In the genomic region with DNA sequence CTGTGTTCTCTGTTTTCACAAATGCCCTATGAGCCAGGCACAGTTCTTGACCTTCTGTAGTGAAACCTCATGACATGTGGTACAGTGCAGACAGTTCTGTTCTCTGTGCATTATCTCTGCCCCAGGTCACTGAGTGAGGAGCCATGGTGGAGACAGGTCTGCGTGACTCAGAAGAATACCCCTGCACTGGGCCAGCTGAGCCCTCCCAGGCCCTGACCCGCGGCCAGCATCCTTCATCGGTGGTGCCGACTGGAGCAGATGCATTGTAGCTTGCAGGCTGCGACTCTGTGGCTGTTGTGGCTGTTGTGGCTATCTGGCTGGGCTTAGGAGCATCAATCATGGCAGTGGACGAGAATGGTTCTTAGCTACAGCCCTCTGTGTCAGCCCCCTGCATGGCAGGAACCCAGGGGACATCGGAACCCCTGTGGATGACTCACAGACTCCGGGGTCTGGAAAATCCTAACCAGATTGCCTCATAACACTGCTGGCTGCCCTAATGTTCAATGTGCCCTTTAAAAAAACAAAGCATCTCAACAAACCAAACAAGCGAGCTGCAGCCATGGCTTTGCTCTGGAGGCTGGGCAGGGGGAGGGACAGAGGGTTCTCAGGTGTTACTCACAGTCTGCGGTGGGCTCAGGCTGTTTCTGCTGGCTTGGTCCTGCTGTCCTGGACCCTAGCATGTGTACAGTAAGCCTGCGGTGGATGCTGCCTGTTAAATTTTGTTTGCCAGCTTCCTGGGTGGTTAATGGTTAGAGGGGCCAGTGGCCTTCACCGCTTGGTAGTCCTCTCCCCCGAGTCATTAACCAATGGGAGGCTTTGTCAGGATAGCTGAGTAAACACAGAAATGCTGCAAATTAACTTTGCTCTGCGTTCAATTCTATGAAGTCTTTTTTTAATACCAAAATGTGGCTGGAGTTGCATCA, we compare ENCODE assay signal across 14 cellular contexts. TPM values are rescaled to one million over a fixed set of nuclear protein-coding genes. Genes with fewer than 3 reads are reported as not detected.
DNase-seq lines count a peak whose midpoint lies in the region; ATAC-seq, FAIRE-seq and TF ChIP-seq lines count a peak whose summit lies in the region.
"Had no signal": no experiment of that assay in that cellular context is flagged by ENCODE, and none has a peak within 500 bp of the region (broad histone marks: within the 10 kb centered on the region; RNA-seq: fewer than 3 reads in every experiment).

A gene with protein sequence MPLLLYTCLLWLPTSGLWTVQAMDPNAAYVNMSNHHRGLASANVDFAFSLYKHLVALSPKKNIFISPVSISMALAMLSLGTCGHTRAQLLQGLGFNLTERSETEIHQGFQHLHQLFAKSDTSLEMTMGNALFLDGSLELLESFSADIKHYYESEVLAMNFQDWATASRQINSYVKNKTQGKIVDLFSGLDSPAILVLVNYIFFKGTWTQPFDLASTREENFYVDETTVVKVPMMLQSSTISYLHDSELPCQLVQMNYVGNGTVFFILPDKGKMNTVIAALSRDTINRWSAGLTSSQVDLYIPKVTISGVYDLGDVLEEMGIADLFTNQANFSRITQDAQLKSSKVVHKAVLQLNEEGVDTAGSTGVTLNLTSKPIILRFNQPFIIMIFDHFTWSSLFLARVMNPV (minus strand): TSS at position 689 of the 923 bp plus-strand sequence. CDS start 8,688 bp downstream, outside the sequence.

- TF ChIP-seq CTCF in right atrium auricular region (IDR thresholded peaks at IDR 0.05) (no peak), left ventricle myocardium inferior (IDR thresholded peaks at IDR 0.05; ENCODE audit: borderline replicate concordance) (no peak), bronchial epithelial cell (IDR thresholded peaks at IDR 0.05; ENCODE audit: insufficient read depth, low read length, severe bottlenecking) (no peak), left lung (IDR thresholded peaks at IDR 0.05) (no peak), vagina (IDR thresholded peaks at IDR 0.05) (no peak)
- TF ChIP-seq CTCF in CD4-positive, alpha-beta T cell (IDR thresholded peaks at IDR 0.05) = no peak

- H3K9me3 ChIP-seq in right atrium auricular region (peaks cover 0 to 5% of the 10 kb centered on the region in 2 donors), left ventricle myocardium inferior (replicated peaks) (peaks cover 15% of the 10 kb centered on the region), left lung (no peaks in the 10 kb centered on the region), vagina (no peaks in the 10 kb centered on the region)
- no peaks in the 10 kb centered on the region for H3K9me3 ChIP-seq in CD4-positive, alpha-beta T cell (ENCODE audit: control insufficient read depth, low read length)

- peaks cover under 1% of the 10 kb centered on the region for H3K9me3 Mint-ChIP-seq in CD4-positive, alpha-beta T cell
- H3K9me3 Mint-ChIP-seq: activated naive CD8-positive, alpha-beta T cell treated with anti-CD3 and anti-CD28 coated beads, Interleukin-2, amount 10 ng/mL, durations not matched to agents 7 days and 5 days had no signal

- ATAC-seq in left lung = peak; percentile 29
- ATAC-seq in CD4-positive, alpha-beta T cell (ENCODE audit: poor library complexity) = no peak
- ATAC-seq in GM21825 (IDR thresholded peaks at IDR 0.05; ENCODE audit: unreplicated experiment) = no peak
- ATAC-seq in HG02571 (IDR thresholded peaks at IDR 0.05; ENCODE audit: unreplicated experiment) = no peak

- H3K4me1 ChIP-seq in right atrium auricular region (no peaks in the 10 kb centered on the region), left ventricle myocardium inferior (no peaks in the 10 kb centered on the region), left lung (no peaks in the 10 kb centered on the region), vagina (no peaks in the 10 kb centered on the region)

- H3K4me3 ChIP-seq in right atrium auricular region = no peak within 1 kb of the TSS
- no peak within 1 kb of the TSS for H3K4me3 ChIP-seq in left ventricle myocardium inferior
- H3K4me3 ChIP-seq in bronchial epithelial cell (ENCODE audit: low read depth, low read length) = no peak within 1 kb of the TSS
- no peak within 1 kb of the TSS for H3K4me3 ChIP-seq in left lung
- H3K4me3 ChIP-seq in vagina = no peak within 1 kb of the TSS

- no peak for TF ChIP-seq POLR2A in vagina (IDR thresholded peaks at IDR 0.05)

- no peak within 1 kb of the TSS for H3K27ac Mint-ChIP-seq in CD4-positive, alpha-beta T cell
- H3K27ac Mint-ChIP-seq: activated naive CD8-positive, alpha-beta T cell treated with anti-CD3 and anti-CD28 coated beads, Interleukin-2, amount 10 ng/mL, durations not matched to agents 7 days and 5 days had no signal

- H3K27me3 ChIP-seq in right atrium auricular region (no peaks in the 10 kb centered on the region), left ventricle myocardium inferior (ENCODE audit: low read depth) (peaks cover 17% of the 10 kb centered on the region), bronchial epithelial cell (ENCODE audit: control insufficient read depth, insufficient read depth, low read length) (no peaks in the 10 kb centered on the region), left lung (no peaks in the 10 kb centered on the region), vagina (no peaks in the 10 kb centered on the region)
- no peaks in the 10 kb centered on the region for H3K27me3 ChIP-seq in CD4-positive, alpha-beta T cell (ENCODE audit: control insufficient read depth, insufficient read depth, low read length)

- CTCF ChIA-PET in CD4-positive, alpha-beta T cell (lab: Charles Lee) = no interaction called here

- H3K27me3 Mint-ChIP-seq in CD4-positive, alpha-beta T cell = no peaks in the 10 kb centered on the region

- peak; percentile 7 for FAIRE-seq in bronchial epithelial cell (lab: Jason Lieb, UNC)
- FAIRE-seq: H54 had no signal

- intact Hi-C loops in left ventricle myocardium inferior (cut with micrococcal nuclease) (no loop called here), left lung (cut with DNase I) (no loop called here), vagina (cut with DNase I) (no loop called here)
- intact Hi-C loops in CD4-positive, alpha-beta T cell (cut with DNase I, micrococcal nuclease) = no loop called here

- no peaks in the 10 kb centered on the region for H3K36me3 ChIP-seq in right atrium auricular region
- no peaks in the 10 kb centered on the region for H3K36me3 ChIP-seq in left ventricle myocardium inferior
- no peaks in the 10 kb centered on the region for H3K36me3 ChIP-seq in bronchial epithelial cell (ENCODE audit: control insufficient read depth, insufficient read depth, low read length)
- no peaks in the 10 kb centered on the region for H3K36me3 ChIP-seq in left lung
- no peaks in the 10 kb centered on the region for H3K36me3 ChIP-seq in vagina

- DNase-seq in right atrium auricular region (ENCODE audit: low spot score) (peak; percentile 54), left ventricle myocardium inferior (no peak), bronchial epithelial cell (ENCODE audit: low read depth) (no peak), left lung (no peak), vagina (ENCODE audit: extremely low spot score in 2 of 2) (peak in 1 of 2 donors; percentile 87)
- no peak for DNase-seq in CD4-positive, alpha-beta T cell
- DNase-seq: activated naive CD8-positive, alpha-beta T cell treated with anti-CD3 and anti-CD28 coated beads, Interleukin-2, amount 10 ng/mL, durations not matched to agents 7 days and 5 days; MM.1S; NCI-H524 treated with DMSO at 0.1 percent for 48 hours; retina; SW 1271 had no signal

- H3K4me1 Mint-ChIP-seq in CD4-positive, alpha-beta T cell (ENCODE audit: low read depth) = no peaks in the 10 kb centered on the region
- H3K4me1 Mint-ChIP-seq: activated naive CD8-positive, alpha-beta T cell treated with anti-CD3 and anti-CD28 coated beads, Interleukin-2, amount 10 ng/mL, durations not matched to agents 7 days and 5 days had no signal

- POLR2A ChIA-PET in CD4-positive, alpha-beta T cell (lab: Charles Lee) = interaction anchor here (0.6 kb wide), 1 partner anchor 485 kb away, joined by 3 read pairs; no protein-coding TSS in a partner anchor

- no peak within 1 kb of the TSS for H3K4me3 Mint-ChIP-seq in CD4-positive, alpha-beta T cell
- H3K4me3 Mint-ChIP-seq: activated naive CD8-positive, alpha-beta T cell treated with anti-CD3 and anti-CD28 coated beads, Interleukin-2, amount 10 ng/mL, durations not matched to agents 7 days and 5 days had no signal

- no peaks in the 10 kb centered on the region for H3K36me3 Mint-ChIP-seq in CD4-positive, alpha-beta T cell (ENCODE audit: low read depth)
- H3K36me3 Mint-ChIP-seq: activated naive CD8-positive, alpha-beta T cell treated with anti-CD3 and anti-CD28 coated beads, Interleukin-2, amount 10 ng/mL, durations not matched to agents 7 days and 5 days had no signal

- H3K27ac ChIP-seq in right atrium auricular region = no peak within 1 kb of the TSS
- H3K27ac ChIP-seq in left ventricle myocardium inferior (replicated peaks) = no peak within 1 kb of the TSS
- H3K27ac ChIP-seq in left lung = no peak within 1 kb of the TSS
- peak within 1 kb of the TSS; percentile 78 for H3K27ac ChIP-seq in vagina
- no peak within 1 kb of the TSS for H3K27ac ChIP-seq in CD4-positive, alpha-beta T cell (ENCODE audit: low read depth, low read length)

RNA-seq across cellular contexts. Expression of the gene that starts here (rescaled TPM):
- total RNA-seq in right atrium auricular region (not detected), left ventricle myocardium inferior (not detected), bronchial epithelial cell (not detected in 2 replicates), left lung (not detected), vagina (not detected)
- total RNA-seq in CD4-positive, alpha-beta T cell = not detected
- total RNA-seq: activated naive CD8-positive, alpha-beta T cell treated with anti-CD3 and anti-CD28 coated beads, Interleukin-2, amount 10 ng/mL, durations not matched to agents 7 days and 5 days had no signal

Comparison
In these comparisons a context has a peak if more than half of its experiments do, and no peak if none do; other contexts are left out.
1. Peak in DNase-seq in right atrium auricular region; RNA of the gene not detected or under 1 TPM.
2. Peak in ATAC-seq in left lung; RNA of the gene not detected or under 1 TPM.